In the genomic region with DNA sequence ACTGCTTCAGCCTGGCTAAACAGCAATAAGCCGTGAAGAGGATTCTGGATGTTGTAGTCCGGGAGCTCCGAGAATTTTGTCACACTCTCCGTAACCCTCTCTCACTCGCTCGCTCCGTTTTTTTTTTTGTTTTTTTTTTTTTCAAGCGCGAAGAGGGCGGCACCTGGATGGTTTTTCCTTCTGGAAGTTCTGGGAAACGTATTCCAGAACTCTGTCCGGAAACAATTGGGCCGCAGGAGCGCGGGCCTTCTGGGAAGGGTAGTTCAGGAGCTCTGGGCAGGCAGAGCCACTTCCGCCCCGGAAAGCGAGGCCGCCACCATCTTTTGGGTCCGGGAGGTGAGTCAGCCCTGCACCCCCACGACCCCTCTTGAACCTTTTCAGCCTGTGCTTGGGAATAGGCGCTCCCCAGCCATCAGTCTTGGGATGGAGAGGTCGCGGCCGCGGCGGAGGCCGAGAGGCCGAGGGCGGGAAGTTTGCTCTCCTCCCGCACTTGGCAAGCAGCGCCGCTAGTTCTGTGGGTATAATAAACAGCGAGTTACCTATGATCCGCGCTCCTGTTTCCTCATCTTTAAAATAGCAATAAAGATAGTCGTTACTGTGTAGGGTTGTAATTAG, we compare ENCODE assay signal across 8 cellular contexts. TPM values are rescaled to one million over a fixed set of nuclear protein-coding genes. Genes with fewer than 3 reads are reported as not detected.
DNase-seq lines count a peak whose midpoint lies in the region; ATAC-seq and TF ChIP-seq lines count a peak whose summit lies in the region.

A gene (plus strand): TSS at position 283 of the 615 bp plus-strand sequence. CDS start 5,261 bp downstream, outside the sequence.

- CTCF ChIA-PET in activated CD4-positive, alpha-beta memory T cell treated with anti-CD3 and anti-CD28 coated beads for 36 hours (lab: Charles Lee): interaction anchor here (0.7 kb wide), 1 partner anchor 436 kb away, joined by 3 read pairs; no protein-coding TSS in a partner anchor

- H3K4me1 Mint-ChIP-seq in activated CD4-positive, alpha-beta memory T cell treated with anti-CD3 and anti-CD28 coated beads for 36 hours (ENCODE audit: low read depth): peaks cover 23% of the 10 kb centered on the region

- peaks cover 33% of the 10 kb centered on the region for H3K36me3 Mint-ChIP-seq in activated CD4-positive, alpha-beta memory T cell treated with anti-CD3 and anti-CD28 coated beads for 36 hours

- peak; percentile 75 for TF ChIP-seq POLR2A in GM18951 (IDR thresholded peaks at IDR 0.05; ENCODE audit: extremely low read depth, insufficient read depth, insufficient read length)

- peak; percentile 51 for ATAC-seq in HG03457 (IDR thresholded peaks at IDR 0.05; ENCODE audit: unreplicated experiment)
- peak; percentile 97 for ATAC-seq in left lobe of liver

- intact Hi-C loops in activated CD4-positive, alpha-beta memory T cell treated with anti-CD3 and anti-CD28 coated beads for 36 hours (cut with micrococcal nuclease): loop anchor here (1.0 to 5.0 kb wide), 7 partner anchors 48 to 290 kb away; a partner anchor contains a TSS

- peak within 1 kb of the TSS; percentile 86 for H3K4me3 ChIP-seq in AG09309 (ENCODE audit: control insufficient read depth, low read depth, low read length)

- peak within 1 kb of the TSS; percentile 91 for H3K4me3 Mint-ChIP-seq in activated CD4-positive, alpha-beta memory T cell treated with anti-CD3 and anti-CD28 coated beads for 36 hours

- peaks cover 13% of the 10 kb centered on the region for H3K9me3 Mint-ChIP-seq in activated CD4-positive, alpha-beta memory T cell treated with anti-CD3 and anti-CD28 coated beads for 36 hours

- DNase-seq in AG09309 (ENCODE audit: low read depth): peak; percentile 84
- peak; percentile 83 for DNase-seq in NCI-H526 treated with DMSO at 0.1 percent for 48 hours (lab: John Stamatoyannopoulos, UW)
- peak; percentile 89 for DNase-seq in activated CD4-positive, alpha-beta memory T cell treated with anti-CD3 and anti-CD28 coated beads for 36 hours
- DNase-seq in dermis blood vessel endothelial cell: peak; percentile 96
- peak; percentile 93 for DNase-seq in left lobe of liver (ENCODE audit: low spot score)
- DNase-seq in stimulated activated CD4-positive, alpha-beta T cell treated with anti-CD3 and anti-CD28 coated beads, Interleukin-2, amount 100 ng/mL, for 24 hours: peak; percentile 81 to 83

- TF ChIP-seq CTCF in AG09309 (IDR thresholded peaks at IDR 0.05; ENCODE audit: control insufficient read depth, insufficient read depth, low read depth, low read length, missing control alignments): no peak

- in situ Hi-C loops in GM18951 (cut with MboI; ENCODE audit: low sequenced_read_pairs, unreplicated experiment): no loop called here

- POLR2A ChIA-PET in activated CD4-positive, alpha-beta memory T cell treated with anti-CD3 and anti-CD28 coated beads for 36 hours (lab: Charles Lee): interaction anchor here (0.7 to 1.0 kb wide), 3 partner anchors 47 to 92 kb away, joined by 3 to 5 read pairs (median 4); a partner anchor contains a TSS

- peak within 1 kb of the TSS; percentile 88 for H3K27ac Mint-ChIP-seq in activated CD4-positive, alpha-beta memory T cell treated with anti-CD3 and anti-CD28 coated beads for 36 hours

- no peaks in the 10 kb centered on the region for H3K27me3 Mint-ChIP-seq in activated CD4-positive, alpha-beta memory T cell treated with anti-CD3 and anti-CD28 coated beads for 36 hours

RNA-seq across cellular contexts. Expression of the gene that starts here (rescaled TPM):
- total RNA-seq in activated CD4-positive, alpha-beta memory T cell treated with anti-CD3 and anti-CD28 coated beads for 36 hours: 10 to 100 TPM; 13.5 TPM
- total RNA-seq in dermis blood vessel endothelial cell (20.0 and 24.3 TPM in 2 replicates), left lobe of liver (6.0 TPM)

Comparison
In these comparisons a context has a peak if more than half of its experiments do, and no peak if none do; other contexts are left out.
1. Peak in every context shown above with its lines: DNase-seq, ATAC-seq and H3K4me3 ChIP-seq.